Comparison of ENCODE assay signal across 18 cellular contexts in genomic region chr10:628386-629045, GRCh38.
DNase-seq lines count a peak whose midpoint lies in the region.
"Had no signal": no experiment of that assay in that cellular context is flagged by ENCODE, and none has a peak within 500 bp of the region (broad histone marks: within the 10 kb centered on the region; RNA-seq: fewer than 3 reads in every experiment).

No MANE protein-coding gene starts in this region.

- H2BK120ac ChIP-seq in mesenchymal stem cell (ENCODE audit: low read depth, low read length) = no peak overlapping the region

- H3K4ac ChIP-seq in mesenchymal stem cell (ENCODE audit: low read depth in 1 of 2, low read length in 2 of 2) = no peak overlapping the region

- H2BK5ac ChIP-seq in mesenchymal stem cell (ENCODE audit: low read depth, low read length, poor library complexity, severe bottlenecking) = no peak overlapping the region

- H3K4me2 ChIP-seq in mesenchymal stem cell (ENCODE audit: low read length, poor library complexity, severe bottlenecking) = no peak overlapping the region

- H3K79me1 ChIP-seq in mesenchymal stem cell (replicated peaks; ENCODE audit: low read length, poor library complexity, severe bottlenecking) = peaks cover 46% of the 10 kb centered on the region

- no peaks in the 10 kb centered on the region for H3K27me3 ChIP-seq in mesenchymal stem cell (ENCODE audit: control insufficient read depth in 1 of 2, insufficient read depth in 1 of 2, low read length in 2 of 2)
- H3K27me3 ChIP-seq: Peyer's patch had no signal

- H3K27ac ChIP-seq in mesenchymal stem cell (ENCODE audit: low read length, poor library complexity, severe bottlenecking) = no peak overlapping the region
- H3K27ac ChIP-seq in substantia nigra (ENCODE audit: low read depth, low read length, poor library complexity, severe bottlenecking) = peak overlapping the region; percentile 99
- H3K27ac ChIP-seq: 22Rv1, C4-2B, Peyer's patch had no signal

- H2BK12ac ChIP-seq in mesenchymal stem cell (ENCODE audit: low read length in 2 of 2) = peak overlapping the region; percentile 30 to 67

- DNase-seq in DMS153 (lab: John Stamatoyannopoulos, UW) = peak; percentile 35
- DNase-seq in DMS153 treated with DMSO at 0.1 percent for 48 hours (lab: John Stamatoyannopoulos, UW; ENCODE audit: unreplicated experiment) = no peak
- peak in 49 of 56 donors; percentile 30 to 91 (median 71) for DNase-seq in amygdala (lab: John Stamatoyannopoulos, UW)
- DNase-seq in mesenchymal stem cell = no peak
- DNase-seq in substantia nigra (lab: John Stamatoyannopoulos, UW) = peak in 44 of 49 donors; percentile 42 to 92 (median 75)
- no peak for DNase-seq in NCI-H82 treated with DMSO at 0.1 percent for 48 hours (lab: John Stamatoyannopoulos, UW; ENCODE audit: unreplicated experiment)
- DNase-seq in NCI-H2171 (lab: John Stamatoyannopoulos, UW) = no peak
- DNase-seq in NCI-H1930 (lab: John Stamatoyannopoulos, UW) = no peak
- DNase-seq: activated CD4-positive, alpha-beta T cell treated with anti-CD3 and anti-CD28 coated beads, Interleukin-2, amount 50 U/mL, for 4 hours; activated naive CD8-positive, alpha-beta T cell treated with anti-CD3 and anti-CD28 coated beads, Interleukin-2, amount 10 ng/mL, durations not matched to agents 7 days and 5 days; activated T-cell treated with anti-CD3 and anti-CD28 coated beads, Interleukin-2, amount 50 U/mL, for 24 hours; DMS53; NCI-H2081 treated with DMSO at 0.1 percent for 48 hours; NCI-H526 treated with DMSO at 0.1 percent for 48 hours; Peyer's patch; stimulated activated CD4-positive, alpha-beta T cell treated with anti-CD3 and anti-CD28 coated beads, Interleukin-2, amount 100 ng/mL, for 48 hours had no signal

- H3K9me3 ChIP-seq in mesenchymal stem cell (ENCODE audit: control insufficient read depth, low read length) = no peaks in the 10 kb centered on the region
- H3K9me3 ChIP-seq: Peyer's patch had no signal

- peaks cover 14 to 21% of the 10 kb centered on the region in 2 experiments for H3K36me3 ChIP-seq in mesenchymal stem cell (ENCODE audit: control insufficient read depth in 1 of 2, insufficient read depth in 2 of 2, low read depth in 1 of 2, low read length in 2 of 2)
- H3K36me3 ChIP-seq: Peyer's patch had no signal

- H3K9ac ChIP-seq in mesenchymal stem cell (ENCODE audit: low read length) = no peak overlapping the region

- no peak overlapping the region for H2AFZ ChIP-seq in mesenchymal stem cell (ENCODE audit: low read depth, low read length)

- H3K4me1 ChIP-seq in mesenchymal stem cell (ENCODE audit: control insufficient read depth, insufficient read depth, low read depth, low read length) = peaks cover 36% of the 10 kb centered on the region

- H3K18ac ChIP-seq in mesenchymal stem cell (ENCODE audit: low read depth in 1 of 2, low read length in 2 of 2) = peak overlapping the region in 1 of 2 experiments; percentile 22

- no peak overlapping the region for H3K4me3 ChIP-seq in mesenchymal stem cell (ENCODE audit: insufficient read depth in 1 of 2, low read depth in 1 of 2, low read length in 2 of 2)
- H3K4me3 ChIP-seq: Peyer's patch had no signal

- H2BK15ac ChIP-seq in mesenchymal stem cell (ENCODE audit: low read depth, poor library complexity, severe bottlenecking) = no peak overlapping the region

- WGBS in mesenchymal stem cell = 98% methylated on average over 19 of the region's 19 CpGs

- H4K91ac ChIP-seq in mesenchymal stem cell (ENCODE audit: low read length) = peak overlapping the region; percentile 30

- H2AK5ac ChIP-seq in mesenchymal stem cell (ENCODE audit: low read length, severe bottlenecking) = peak overlapping the region; percentile 14

- peak overlapping the region in 1 of 2 experiments; percentile 1 for H3K14ac ChIP-seq in mesenchymal stem cell (ENCODE audit: low read length in 2 of 2)

- no peak overlapping the region for H3K23ac ChIP-seq in mesenchymal stem cell (ENCODE audit: low read length in 2 of 2)

- no peak overlapping the region for H4K8ac ChIP-seq in mesenchymal stem cell (ENCODE audit: low read length)

Comparison
In these comparisons a context has a peak if more than half of its experiments do, and no peak if none do; other contexts are left out.
1. DNase-seq: peak in DMS153 (single experiment), amygdala (49 of 56) and substantia nigra (44 of 49); none in DMS153 treated with DMSO at 0.1 percent for 48 hours (single experiment), mesenchymal stem cell (single experiment), NCI-H82 treated with DMSO at 0.1 percent for 48 hours (single experiment), NCI-H2171 (single experiment) and NCI-H1930 (0 of 2).